20 cellular contexts compared by ENCODE assay signal in genomic region chr12:129372348-129372747, GRCh38.
A peak's percentile ranks its signal among the peaks of the same experiment; 100 is the strongest.
DNase-seq lines count a peak whose midpoint lies in the region; ATAC-seq and TF ChIP-seq lines count a peak whose summit lies in the region.
"Had no signal": no experiment of that assay in that cellular context is flagged by ENCODE, and none has a peak within 500 bp of the region (broad histone marks: within the 10 kb centered on the region; RNA-seq: fewer than 3 reads in every experiment).

No MANE protein-coding gene starts in this region.

- no peak overlapping the region for H3K27ac Mint-ChIP-seq in endodermal cell
- H3K27ac Mint-ChIP-seq: CD14-positive monocyte; CD4-positive, alpha-beta memory T cell; CD4-positive, CD25-positive, alpha-beta regulatory T cell; CD8-positive, alpha-beta memory T cell had no signal

- H3K36me3 Mint-ChIP-seq in endodermal cell (ENCODE audit: low read depth) = peaks cover 4% of the 10 kb centered on the region
- H3K36me3 Mint-ChIP-seq: CD14-positive monocyte; CD4-positive, alpha-beta memory T cell; CD4-positive, CD25-positive, alpha-beta regulatory T cell; CD8-positive, alpha-beta memory T cell had no signal

- peaks cover 1% of the 10 kb centered on the region for H3K27me3 Mint-ChIP-seq in endodermal cell (ENCODE audit: insufficient read depth)
- H3K27me3 Mint-ChIP-seq: CD4-positive, alpha-beta memory T cell; CD4-positive, CD25-positive, alpha-beta regulatory T cell had no signal

- H3K36me3 ChIP-seq in Peyer's patch = no peaks in the 10 kb centered on the region
- no peaks in the 10 kb centered on the region for H3K36me3 ChIP-seq in hepatocyte (replicated peaks; ENCODE audit: insufficient read depth, low read depth)
- H3K36me3 ChIP-seq in mucosa of descending colon (ENCODE audit: low read depth) = no peaks in the 10 kb centered on the region
- H3K36me3 ChIP-seq in transverse colon = no peaks in the 10 kb centered on the region
- no peaks in the 10 kb centered on the region for H3K36me3 ChIP-seq in endodermal cell (ENCODE audit: control insufficient read depth, insufficient read depth, low read length)
- H3K36me3 ChIP-seq: BE2C, BLaER1 had no signal

- TF ChIP-seq POLR2A in Peyer's patch (IDR thresholded peaks at IDR 0.05) (no peak), transverse colon (IDR thresholded peaks at IDR 0.05) (no peak)

- H3K4me1 ChIP-seq in Peyer's patch = peaks cover 0 to 11% (median 0%) of the 10 kb centered on the region in 4 donors
- H3K4me1 ChIP-seq in hepatocyte (ENCODE audit: insufficient read depth) = peaks cover 4% of the 10 kb centered on the region
- no peaks in the 10 kb centered on the region for H3K4me1 ChIP-seq in mucosa of descending colon (ENCODE audit: low read depth)
- H3K4me1 ChIP-seq in transverse colon = peaks cover 0 to 7% (median 2%) of the 10 kb centered on the region in 4 donors
- no peaks in the 10 kb centered on the region for H3K4me1 ChIP-seq in endodermal cell (ENCODE audit: control insufficient read depth, insufficient read depth, low read length)
- H3K4me1 ChIP-seq: BE2C, BLaER1 had no signal

- no peak overlapping the region for H3K4me3 ChIP-seq in Peyer's patch
- H3K4me3 ChIP-seq in hepatocyte = no peak overlapping the region
- H3K4me3 ChIP-seq in mucosa of descending colon = no peak overlapping the region
- H3K4me3 ChIP-seq in transverse colon = no peak overlapping the region
- H3K4me3 ChIP-seq in endodermal cell (ENCODE audit: low read length) = no peak overlapping the region
- H3K4me3 ChIP-seq: BLaER1, GM12878 had no signal

- H3K9me3 Mint-ChIP-seq in endodermal cell = peaks cover 11% of the 10 kb centered on the region

- TF ChIP-seq EP300 in transverse colon (IDR thresholded peaks at IDR 0.05; ENCODE audit: low read depth) = no peak

- 78% methylated on average over 2 of the region's 2 CpGs for WGBS in hepatocyte (ENCODE audit: low lambda C conversion rate, missing lambda C conversion rate)
- WGBS in transverse colon (ENCODE audit: low coverage in 1 of 2), 2 donors = 20 to 72% methylated on average over 1 to 2 of the region's 2 CpGs
- 86% methylated on average over 2 of the region's 2 CpGs; no CpG with 5 or more reads in 1 of the 2 experiments for WGBS in endodermal cell (ENCODE audit: insufficient coverage in 1 of 2, insufficient read length in 1 of 2), 2 experiments

- no peak overlapping the region for H3K9ac ChIP-seq in endodermal cell (ENCODE audit: extremely low read depth, low read length, poor library complexity, severe bottlenecking)
- H3K9ac ChIP-seq: BLaER1 had no signal

- H3K27ac ChIP-seq in Peyer's patch (peak overlapping the region in 3 of 4 donors; percentile 33 to 78 (median 63)), hepatocyte (peak overlapping the region; percentile 4), transverse colon (peak overlapping the region in 3 of 4 donors; percentile 71 to 75 (median 71)), endodermal cell (ENCODE audit: low read depth, low read length) (no peak overlapping the region)
- H3K27ac ChIP-seq: BLaER1 had no signal

- H3K9me2 ChIP-seq in hepatocyte (replicated peaks; ENCODE audit: insufficient read depth) = no peaks in the 10 kb centered on the region

- H4K20me1 ChIP-seq in hepatocyte (ENCODE audit: insufficient read depth, poor library complexity, severe bottlenecking) = no peaks in the 10 kb centered on the region
- H4K20me1 ChIP-seq: BLaER1 had no signal

- ATAC-seq in mucosa of descending colon = peak; percentile 27
- ATAC-seq in GM19324 (IDR thresholded peaks at IDR 0.05; ENCODE audit: low FRiP score, unreplicated experiment) = no peak
- ATAC-seq: GM12878 had no signal

- H2AFZ ChIP-seq in hepatocyte = no peak overlapping the region

- no peaks in the 10 kb centered on the region for H3K27me3 ChIP-seq in Peyer's patch
- H3K27me3 ChIP-seq in hepatocyte = no peaks in the 10 kb centered on the region
- no peaks in the 10 kb centered on the region for H3K27me3 ChIP-seq in transverse colon
- H3K27me3 ChIP-seq in endodermal cell (ENCODE audit: control insufficient read depth, insufficient read depth, low read length, poor library complexity, severe bottlenecking) = no peaks in the 10 kb centered on the region
- H3K27me3 ChIP-seq: BE2C, BLaER1 had no signal

- intact Hi-C loops in mucosa of descending colon (cut with DNase I, micrococcal nuclease) = no loop called here
- intact Hi-C loops in transverse colon (cut with DNase I; ENCODE audit: low total_unique reads) = no loop called here

- H3K79me2 ChIP-seq in hepatocyte = no peaks in the 10 kb centered on the region

- DNase-seq in Peyer's patch (no peak), hepatocyte (ENCODE audit: low spot score) (no peak), mucosa of descending colon (no peak), transverse colon (no peak), NCI-H2029 (lab: John Stamatoyannopoulos, UW) (no peak), endodermal cell (no peak), NCI-H1930 (lab: John Stamatoyannopoulos, UW) (no peak)
- DNase-seq: 8988T; ACHN; BE2C; C1 segment of cervical spinal cord; CD4-positive, alpha-beta memory T cell; CD4-positive, CD25-positive, alpha-beta regulatory T cell; CD8-positive, alpha-beta memory T cell; COR-L47; DMS79 treated with DMSO at 0.1 percent for 48 hours had no signal

- in situ Hi-C loops in transverse colon (cut with MboI; ENCODE audit: low pct_ligation_motif_present in 1 of 4, low pct_unique_long_range_greater_than_20kb in 1 of 4, low sequenced_read_pairs in 3 of 4) = no loop called here

- TF ChIP-seq CTCF in Peyer's patch (IDR thresholded peaks at IDR 0.05) (no peak), hepatocyte (IDR thresholded peaks at IDR 0.05; ENCODE audit: poor library complexity) (no peak), mucosa of descending colon (IDR thresholded peaks at IDR 0.05) (no peak), transverse colon (IDR thresholded peaks at IDR 0.05) (no peak), endodermal cell (conservative IDR thresholded peaks at IDR 0.05) (no peak)

- no peak overlapping the region for H3K4me3 Mint-ChIP-seq in endodermal cell
- H3K4me3 Mint-ChIP-seq: CD14-positive monocyte; CD4-positive, alpha-beta memory T cell; CD4-positive, CD25-positive, alpha-beta regulatory T cell; CD8-positive, alpha-beta memory T cell had no signal

- H3K4me2 ChIP-seq in hepatocyte = no peak overlapping the region
- H3K4me2 ChIP-seq: BLaER1 had no signal

- no peaks in the 10 kb centered on the region for H3K4me1 Mint-ChIP-seq in endodermal cell
- H3K4me1 Mint-ChIP-seq: CD14-positive monocyte; CD4-positive, alpha-beta memory T cell; CD4-positive, CD25-positive, alpha-beta regulatory T cell; CD8-positive, alpha-beta memory T cell had no signal

- no peaks in the 10 kb centered on the region for H3K9me3 ChIP-seq in Peyer's patch
- no peaks in the 10 kb centered on the region for H3K9me3 ChIP-seq in hepatocyte (ENCODE audit: low read depth)
- H3K9me3 ChIP-seq in mucosa of descending colon = peaks cover 11% of the 10 kb centered on the region
- no peaks in the 10 kb centered on the region for H3K9me3 ChIP-seq in transverse colon
- H3K9me3 ChIP-seq in endodermal cell (ENCODE audit: control insufficient read depth, low read length) = peaks cover 6% of the 10 kb centered on the region
